10 cellular contexts compared by ENCODE assay signal in the genomic region with DNA sequence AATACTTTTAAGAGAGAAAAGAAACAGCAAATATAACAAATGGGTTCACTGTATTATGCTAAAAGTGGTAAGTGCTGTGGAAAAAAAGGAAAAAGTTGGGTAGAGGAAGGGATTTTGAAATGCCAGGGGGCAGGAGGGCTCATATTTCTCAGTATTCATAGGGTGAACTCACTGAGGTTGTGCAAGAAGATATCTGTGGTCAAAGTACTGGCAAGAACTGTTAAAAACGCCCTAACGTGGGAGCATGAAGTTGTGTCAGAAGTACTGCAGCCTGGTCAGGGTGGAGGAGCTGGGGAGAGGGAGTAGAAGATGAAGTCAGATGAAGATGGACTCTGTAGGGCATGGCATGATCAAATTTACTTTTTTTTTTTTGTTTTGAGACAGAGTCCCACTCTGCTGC. TPM values are rescaled to one million over a fixed set of nuclear protein-coding genes. Genes with fewer than 3 reads are reported as not detected.
DNase-seq lines count a peak whose midpoint lies in the region; ATAC-seq and TF ChIP-seq lines count a peak whose summit lies in the region.
"Had no signal": no experiment of that assay in that cellular context is flagged by ENCODE, and none has a peak within 500 bp of the region (broad histone marks: within the 10 kb centered on the region; RNA-seq: fewer than 3 reads in every experiment).

No MANE protein-coding gene starts in this region.

- DNase-seq in Right ventricle myocardium inferior (ENCODE audit: missing footprints) (no peak), cardiac septum (ENCODE audit: low spot score) (no peak), amniotic stem cell (lab: John Stamatoyannopoulos, UW) (peak; percentile 65), kidney epithelial cell (ENCODE audit: low read depth) (peak; percentile 44), aorta (peak in 1 of 2 donors; percentile 55), pons (ENCODE audit: low spot score) (no peak), KG1 (lab: John Stamatoyannopoulos, UW) (no peak)
- DNase-seq: activated CD4-positive, alpha-beta memory T cell treated with anti-CD3 and anti-CD28 coated beads, Interleukin-2, amount 10 ng/mL, durations not matched to agents 7 days and 5 days; stimulated activated CD4-positive, alpha-beta T cell treated with anti-CD3 and anti-CD28 coated beads, Interleukin-4, amount 100 ng/mL, for 24 hours had no signal

- H3K36me3 ChIP-seq in kidney epithelial cell (ENCODE audit: control insufficient read depth, insufficient read depth, low read length) = no peaks in the 10 kb centered on the region
- no peaks in the 10 kb centered on the region for H3K36me3 ChIP-seq in aorta (ENCODE audit: control insufficient read depth in 1 of 2, insufficient read depth in 2 of 2, low read length in 1 of 2)

- H3K4me3 ChIP-seq in kidney epithelial cell (ENCODE audit: low read depth, low read length) (no peak overlapping the region), aorta (ENCODE audit: low read length in 2 of 2) (no peak overlapping the region)

- ATAC-seq in Right ventricle myocardium inferior = peak; percentile 67
- peak; percentile 77 for ATAC-seq in aorta (ENCODE audit: low FRiP score)
- no peak for ATAC-seq in GM18907 (IDR thresholded peaks at IDR 0.05; ENCODE audit: unreplicated experiment)

- no peaks in the 10 kb centered on the region for H3K4me1 ChIP-seq in aorta (ENCODE audit: control insufficient read depth in 1 of 2, insufficient read depth in 2 of 2, low read length in 2 of 2)

- WGBS in aorta, 2 donors = 66 to 74% methylated on average over 2 of the region's 2 CpGs

- H3K9me3 ChIP-seq in aorta (ENCODE audit: control insufficient read depth, low read length) = no peaks in the 10 kb centered on the region

- H3K27me3 ChIP-seq in kidney epithelial cell (ENCODE audit: control insufficient read depth, insufficient read depth, low read length) (no peaks in the 10 kb centered on the region), aorta (ENCODE audit: control insufficient read depth in 1 of 2, insufficient read depth in 2 of 2, low read length in 1 of 2) (no peaks in the 10 kb centered on the region)

- intact Hi-C loops in Right ventricle myocardium inferior (cut with DNase I) = no loop called here
- intact Hi-C loops in cardiac septum (cut with DNase I) = no loop called here
- intact Hi-C loops in aorta (cut with DNase I) = no loop called here

- H3K27ac ChIP-seq in aorta (ENCODE audit: low read depth in 1 of 2, low read length in 2 of 2) = no peak overlapping the region

- no peak for TF ChIP-seq CTCF in kidney epithelial cell (IDR thresholded peaks at IDR 0.05; ENCODE audit: insufficient read depth, low read length, poor library complexity, severe bottlenecking)

RNA-seq across cellular contexts. Expression of a gene that starts 31.2 kb away (rescaled TPM):
- total RNA-seq in Right ventricle myocardium inferior = 1.0 TPM
- 0.11 TPM for total RNA-seq in cardiac septum
- total RNA-seq in kidney epithelial cell = 0.21 and 0.75 TPM in 2 replicates
- total RNA-seq in aorta = under 1 TPM; 0.10 to 0.39 TPM
- not detected for polyA plus RNA-seq in aorta

Comparison
In these comparisons a context has a peak if more than half of its experiments do, and no peak if none do; other contexts are left out.
1. DNase-seq: peak in amniotic stem cell (single experiment) and kidney epithelial cell (single experiment); none in Right ventricle myocardium inferior (single experiment), cardiac septum (single experiment), pons (single experiment) and KG1 (single experiment).